ENCODE assay signal across 14 cellular contexts in the genomic region with DNA sequence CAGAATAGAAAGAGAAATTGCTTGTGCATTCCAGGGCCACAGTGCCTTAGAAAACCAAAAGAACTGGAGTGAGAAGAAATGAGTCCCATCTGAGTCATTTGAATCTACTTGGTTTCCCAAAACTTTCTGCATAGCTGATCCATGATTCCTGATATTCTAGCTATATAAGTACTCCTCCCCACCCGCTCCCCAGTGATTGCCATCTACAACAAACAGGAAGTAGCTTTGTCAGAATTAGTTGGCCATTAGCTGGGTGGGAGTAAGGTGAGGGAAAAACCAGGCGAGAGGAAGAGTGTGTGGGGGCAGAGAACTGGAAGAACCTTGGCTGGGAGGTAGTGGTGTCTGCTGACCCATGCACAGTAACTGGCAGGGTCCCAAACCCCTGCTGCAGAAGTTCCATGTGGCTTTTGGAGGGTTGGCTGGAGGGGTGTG.
DNase-seq lines count a peak whose midpoint lies in the region; ATAC-seq, FAIRE-seq and TF ChIP-seq lines count a peak whose summit lies in the region.
"Had no signal": no experiment of that assay in that cellular context is flagged by ENCODE, and none has a peak within 500 bp of the region (broad histone marks: within the 10 kb centered on the region; RNA-seq: fewer than 3 reads in every experiment).

No MANE protein-coding gene starts in this region.

- ATAC-seq in activated naive CD4-positive, alpha-beta T cell treated with anti-CD3 and anti-CD28 coated beads, Interleukin-2, amount 50 U/mL, for 72 hours: no peak
- no peak for ATAC-seq in HG02852 (IDR thresholded peaks at IDR 0.05; ENCODE audit: unreplicated experiment)
- no peak for ATAC-seq in HG02642 (IDR thresholded peaks at IDR 0.05; ENCODE audit: poor library complexity, unreplicated experiment)
- ATAC-seq in esophagus mucosa: no peak

- 17% methylated on average over 2 of the region's 2 CpGs for WGBS in smooth muscle cell (ENCODE audit: low lambda C conversion rate)

- peak overlapping the region; percentile 88 for H3K9ac ChIP-seq in smooth muscle cell (ENCODE audit: low read depth)
- H3K9ac ChIP-seq: KMS-11 had no signal

- H4K20me1 ChIP-seq in smooth muscle cell (ENCODE audit: low read depth): no peaks in the 10 kb centered on the region

- H3K36me3 ChIP-seq in smooth muscle cell (ENCODE audit: low read depth): no peaks in the 10 kb centered on the region
- H3K36me3 ChIP-seq: vagina had no signal

- peaks cover 11% of the 10 kb centered on the region for H3K4me1 ChIP-seq in smooth muscle cell (ENCODE audit: low read depth)
- H3K4me1 ChIP-seq: vagina had no signal

- H3K4me2 ChIP-seq in smooth muscle cell: peak overlapping the region; percentile 79
- H3K4me2 ChIP-seq: KMS-11 had no signal

- H3K27me3 ChIP-seq in smooth muscle cell (ENCODE audit: low read depth): no peaks in the 10 kb centered on the region
- H3K27me3 ChIP-seq: vagina had no signal

- H3K4me3 ChIP-seq in fibroblast of mammary gland (ENCODE audit: control insufficient read depth, low read depth, low read length) (no peak overlapping the region), smooth muscle cell (no peak overlapping the region)
- H3K4me3 ChIP-seq: vagina had no signal

- H3K36me3 Mint-ChIP-seq in activated naive CD4-positive, alpha-beta T cell treated with anti-CD3 and anti-CD28 coated beads, Interleukin-2, amount 50 U/mL, for 72 hours: no peaks in the 10 kb centered on the region

- TF ChIP-seq CTCF in fibroblast of mammary gland (conservative IDR thresholded peaks at IDR 0.05; ENCODE audit: control insufficient read depth, insufficient read depth, low read depth, low read length): no peak
- no peak for TF ChIP-seq CTCF in smooth muscle cell (IDR thresholded peaks at IDR 0.05; ENCODE audit: borderline replicate concordance, insufficient read depth, poor library complexity, severe bottlenecking)

- H3K9me3 Mint-ChIP-seq in activated naive CD4-positive, alpha-beta T cell treated with anti-CD3 and anti-CD28 coated beads, Interleukin-2, amount 50 U/mL, for 72 hours: no peaks in the 10 kb centered on the region
- H3K9me3 Mint-ChIP-seq: dendritic cell treated with granulocyte-macrophage colony-stimulating factor and Interleukin-4, amounts not matched to agents 40 ng/mL and 50 ng/mL, for 4 days had no signal

- peaks cover 40% of the 10 kb centered on the region for H3F3A ChIP-seq in smooth muscle cell (ENCODE audit: low read depth)

- H3K9me3 ChIP-seq in smooth muscle cell (replicated peaks; ENCODE audit: low read depth): no peaks in the 10 kb centered on the region
- H3K9me3 ChIP-seq: vagina had no signal

- peak overlapping the region; percentile 99 for H3K27ac ChIP-seq in smooth muscle cell (ENCODE audit: low read depth)
- H3K27ac ChIP-seq: KMS-11, vagina had no signal

- H2AFZ ChIP-seq in smooth muscle cell (ENCODE audit: low read depth): no peak overlapping the region

- FAIRE-seq in GM19239 (lab: Jason Lieb, UNC): peak; percentile 31

- H3K27ac Mint-ChIP-seq in activated naive CD4-positive, alpha-beta T cell treated with anti-CD3 and anti-CD28 coated beads, Interleukin-2, amount 50 U/mL, for 72 hours: no peak overlapping the region
- H3K27ac Mint-ChIP-seq: dendritic cell treated with granulocyte-macrophage colony-stimulating factor and Interleukin-4, amounts not matched to agents 40 ng/mL and 50 ng/mL, for 4 days had no signal

- H3K79me2 ChIP-seq in smooth muscle cell (ENCODE audit: low read depth): no peaks in the 10 kb centered on the region

- DNase-seq in GM19239 (ENCODE audit: insufficient read length, low spot score) (no peak), RPMI7951 (ENCODE audit: low read depth) (peak; percentile 91), fibroblast of mammary gland (ENCODE audit: low read depth) (peak; percentile 98), smooth muscle cell (lab: John Stamatoyannopoulos, UW; ENCODE audit: unreplicated experiment) (no peak)
- DNase-seq in activated naive CD4-positive, alpha-beta T cell treated with anti-CD3 and anti-CD28 coated beads, Interleukin-2, amount 50 U/mL, for 72 hours (ENCODE audit: low spot score in 2 of 2): no peak
- DNase-seq: NCI-H526 treated with DMSO at 0.1 percent for 48 hours, nucleus accumbens, T-helper 9 cell had no signal

Comparison
In these comparisons a context has a peak if more than half of its experiments do, and no peak if none do; other contexts are left out.
1. DNase-seq: peak in RPMI7951 (single experiment) and fibroblast of mammary gland (single experiment); none in GM19239 (single experiment), smooth muscle cell (single experiment) and activated naive CD4-positive, alpha-beta T cell treated with anti-CD3 and anti-CD28 coated beads, Interleukin-2, amount 50 U/mL, for 72 hours (0 of 2).